8 cellular contexts compared by ENCODE assay signal in the genomic region with DNA sequence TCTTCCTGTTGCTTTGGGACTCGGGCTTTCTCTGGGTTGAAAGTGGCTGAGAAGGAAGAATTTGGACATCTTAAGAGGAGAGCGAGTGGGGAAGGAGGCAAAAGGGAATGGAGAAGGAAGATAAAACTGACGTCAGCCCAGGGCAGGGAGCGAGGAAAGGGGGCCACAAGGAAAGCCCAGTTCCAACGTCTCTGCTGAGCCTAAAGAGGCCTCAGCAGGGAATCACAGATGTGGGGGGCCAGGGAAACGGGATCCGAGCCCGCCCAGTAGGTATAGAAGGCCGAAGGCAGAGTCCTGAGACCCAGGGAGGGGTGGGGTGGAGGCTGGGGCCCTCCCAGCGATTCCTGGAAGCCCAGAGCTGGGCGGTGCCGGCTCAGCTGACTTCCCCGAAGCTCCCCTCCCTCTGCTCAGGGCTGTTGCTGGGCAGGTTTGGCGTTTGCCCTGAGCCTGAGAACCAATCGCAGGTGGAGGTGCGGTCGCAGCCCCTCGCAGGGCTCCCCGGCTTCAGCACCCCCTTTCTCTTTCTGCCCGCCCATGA.
DNase-seq lines count a peak whose midpoint lies in the region; ATAC-seq lines count a peak whose summit lies in the region.

No MANE protein-coding gene starts in this region.

- ATAC-seq in GM18502 (IDR thresholded peaks at IDR 0.05; ENCODE audit: poor library complexity, unreplicated experiment) (peak; percentile 44), HG03108 (IDR thresholded peaks at IDR 0.05; ENCODE audit: unreplicated experiment) (peak; percentile 32)

- DNase-seq in 8988T (peak; percentile 51), NCI-H748 (lab: John Stamatoyannopoulos, UW; ENCODE audit: unreplicated experiment) (peak; percentile 88), medulla oblongata (ENCODE audit: extremely low spot score) (peak; percentile 81)
- peak; percentile 91 for DNase-seq in activated CD8-positive, alpha-beta memory T cell treated with anti-CD3 and anti-CD28 coated beads for 24 hours
- peak; percentile 71 for DNase-seq in effector CD4-positive, alpha-beta T cell
- DNase-seq in stimulated activated CD4-positive, alpha-beta T cell treated with anti-CD3 and anti-CD28 coated beads, TNF-alpha, amount 100 ng/mL, for 48 hours (ENCODE audit: low read depth in 3 of 3): peak; percentile 81 to 88 (median 86)

Comparison
In these comparisons a context has a peak if more than half of its experiments do, and no peak if none do; other contexts are left out.
1. Peak in every context shown above with its lines: DNase-seq and ATAC-seq.